26 cellular contexts compared by ENCODE assay signal in the genomic region with DNA sequence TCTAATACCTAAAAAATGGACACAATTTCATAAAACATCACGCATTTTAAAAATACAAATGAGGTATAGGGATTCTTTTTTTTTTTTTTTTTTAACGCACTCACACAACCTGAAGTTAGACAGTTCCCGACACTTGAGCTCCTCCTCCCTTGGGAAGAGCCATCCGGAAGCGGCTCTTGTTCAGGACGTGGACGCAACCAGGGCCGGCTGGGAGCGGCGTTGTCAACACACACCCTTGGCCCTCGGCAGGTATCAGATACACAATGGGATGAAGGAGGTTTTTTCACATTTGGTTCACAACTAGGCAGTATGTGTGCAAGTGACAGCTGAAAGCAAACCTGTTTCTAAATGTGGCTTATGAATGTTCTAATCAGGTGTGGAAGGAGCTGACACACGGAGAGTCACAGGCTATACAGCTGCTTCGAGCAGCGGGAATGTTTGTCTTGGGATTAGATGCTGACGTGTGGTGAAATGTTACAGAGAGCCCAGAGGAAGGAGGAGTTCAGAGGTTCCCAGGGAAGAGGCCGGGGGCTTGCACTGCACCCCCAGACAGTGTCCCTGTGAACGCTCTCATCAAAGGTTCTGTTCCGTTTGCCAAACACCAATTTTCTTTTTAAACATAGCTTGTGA.
DNase-seq lines count a peak whose midpoint lies in the region; ATAC-seq and TF ChIP-seq lines count a peak whose summit lies in the region.
"Had no signal": no experiment of that assay in that cellular context is flagged by ENCODE, and none has a peak within 500 bp of the region (broad histone marks: within the 10 kb centered on the region; RNA-seq: fewer than 3 reads in every experiment).

No MANE protein-coding gene starts in this region.

- H3K4me3 Mint-ChIP-seq in endothelial cell (ENCODE audit: unreplicated experiment) (peak overlapping the region; percentile 77), nephron (peak overlapping the region in 1 of 3 experiments; percentile 10)
- no peak overlapping the region for H3K4me3 Mint-ChIP-seq in activated T-cell treated with anti-CD3 and anti-CD28 coated beads, Interleukin-2, amount 50 U/mL, for 72 hours
- H3K4me3 Mint-ChIP-seq: activated CD4-positive, alpha-beta memory T cell treated with anti-CD3 and anti-CD28 coated beads for 36 hours; activated naive CD4-positive, alpha-beta T cell treated with anti-CD3 and anti-CD28 coated beads, Interleukin-2, amount 50 U/mL, for 24 hours; GM23338; neural crest cell had no signal

- H3K4me1 ChIP-seq in Panc1 (ENCODE audit: control insufficient read depth, insufficient read depth, low read length): peaks cover 53% of the 10 kb centered on the region
- H3K4me1 ChIP-seq: uterus had no signal

- no peak overlapping the region for H3K4me3 ChIP-seq in Panc1 (ENCODE audit: low read depth in 2 of 2, low read length in 2 of 2)
- H3K4me3 ChIP-seq: BLaER1 treated with 17β-estradiol and CSF1 and Interleukin-3, amounts not matched to agents 10 nM and 100 nM; GM23338; lower lobe of right lung; thoracic aorta; uterus had no signal

- POLR2A ChIA-PET in Panc1 (lab: Charles Lee): interaction anchor here (0.5 kb wide), 1 partner anchor 56 kb away, joined by 5 read pairs; no protein-coding TSS in a partner anchor

- H3K27me3 Mint-ChIP-seq in endothelial cell (ENCODE audit: unreplicated experiment) (peaks cover 8% of the 10 kb centered on the region), nephron (ENCODE audit: low read depth) (no peaks in the 10 kb centered on the region)
- peaks cover 5% of the 10 kb centered on the region for H3K27me3 Mint-ChIP-seq in activated T-cell treated with anti-CD3 and anti-CD28 coated beads, Interleukin-2, amount 50 U/mL, for 72 hours (ENCODE audit: low read depth)

- H3K27ac ChIP-seq in Panc1 (ENCODE audit: low read length): peak overlapping the region; percentile 99
- H3K27ac ChIP-seq: BLaER1 treated with 17β-estradiol and CSF1 and Interleukin-3, amounts not matched to agents 10 nM and 100 nM; lower lobe of right lung; thoracic aorta had no signal

- peaks cover 3% of the 10 kb centered on the region for H3K4me1 Mint-ChIP-seq in endothelial cell (ENCODE audit: unreplicated experiment)
- H3K4me1 Mint-ChIP-seq in nephron: peaks cover 23% of the 10 kb centered on the region
- no peaks in the 10 kb centered on the region for H3K4me1 Mint-ChIP-seq in activated T-cell treated with anti-CD3 and anti-CD28 coated beads, Interleukin-2, amount 50 U/mL, for 72 hours (ENCODE audit: low read depth)
- H3K4me1 Mint-ChIP-seq: activated naive CD4-positive, alpha-beta T cell treated with anti-CD3 and anti-CD28 coated beads, Interleukin-2, amount 50 U/mL, for 24 hours had no signal

- H3K27ac Mint-ChIP-seq in endothelial cell (ENCODE audit: unreplicated experiment) (peak overlapping the region; percentile 31), nephron (peak overlapping the region in 2 of 3 experiments; percentile 3 to 86)
- H3K27ac Mint-ChIP-seq in activated T-cell treated with anti-CD3 and anti-CD28 coated beads, Interleukin-2, amount 50 U/mL, for 72 hours: no peak overlapping the region
- H3K27ac Mint-ChIP-seq: activated CD4-positive, alpha-beta memory T cell treated with anti-CD3 and anti-CD28 coated beads for 36 hours; activated naive CD4-positive, alpha-beta T cell treated with anti-CD3 and anti-CD28 coated beads, Interleukin-2, amount 50 U/mL, for 24 hours; activated T-helper 2 cell treated with anti-CD3 and anti-CD28 coated beads, Interferon-gamma antibody, Interleukin-2, Interleukin-4, amounts not matched to agents 10 μg/mL and 5 μg/mL and 100 μg/mL, durations not matched to agents 14 hours and 24 hours and 36 hours; GM23338 had no signal

- intact Hi-C loops in Panc1 (cut with micrococcal nuclease; ENCODE audit: unreplicated experiment): loop anchor here (10.0 kb wide), 1 partner anchor 132 kb away; no protein-coding TSS in a partner anchor

- DNase-seq in HT-29 (ENCODE audit: low spot score) (peak; percentile 75), Panc1 (ENCODE audit: low read depth, low spot score) (no peak), endothelial cell (ENCODE audit: low spot score) (no peak), AG08396 (ENCODE audit: low spot score) (no peak), amniotic stem cell (lab: John Stamatoyannopoulos, UW) (no peak)
- DNase-seq in activated T-cell treated with anti-CD3 and anti-CD28 coated beads, Interleukin-2, amount 50 U/mL, for 72 hours: no peak
- DNase-seq: activated CD4-positive, alpha-beta memory T cell treated with anti-CD3 and anti-CD28 coated beads for 36 hours; activated CD4-positive, CD25-positive, alpha-beta regulatory T cell treated with anti-CD3 and anti-CD28 coated beads, Interleukin-2, amount 50 U/mL, for 72 hours; activated CD8-positive, alpha-beta memory T cell treated with anti-CD3 and anti-CD28 coated beads, Interleukin-2, amount 50 U/mL, for 48 hours; dermis blood vessel endothelial cell; kidney; lower lobe of right lung; NCI-H1048; NCI-H187 treated with DMSO at 0.1 percent for 48 hours; NCI-H526 treated with DMSO at 0.1 percent for 48 hours; stimulated activated naive CD4-positive, alpha-beta T cell treated with Interleukin-2 at 50 U/mL for 16 hours; T-helper 1 cell; uterus had no signal

- no TSS peak for BruUV-seq in Panc1 (replicated peaks; lab: Mats Ljungman, UMichigan)

- ATAC-seq in Panc1: no peak
- ATAC-seq in HG03196 (IDR thresholded peaks at IDR 0.05; ENCODE audit: unreplicated experiment): no peak
- no peak for ATAC-seq in activated T-cell treated with anti-CD3 and anti-CD28 coated beads, Interleukin-2, amount 50 U/mL, for 72 hours (replicated peaks in 1 of 2)
- ATAC-seq: GM23338, lower lobe of right lung had no signal

- H3K27me3 ChIP-seq in Panc1 (ENCODE audit: control insufficient read depth, insufficient read depth, low read length): no peaks in the 10 kb centered on the region
- H3K27me3 ChIP-seq: uterus had no signal

- CTCF ChIA-PET in Panc1 (lab: Charles Lee): interaction anchor here (0.6 kb wide), 1 partner anchor 25 kb away, joined by 3 read pairs; no protein-coding TSS in a partner anchor

- no peak for TF ChIP-seq CTCF in Panc1 (IDR thresholded peaks at IDR 0.05)
- TF ChIP-seq CTCF in endothelial cell (IDR thresholded peaks at IDR 0.05; ENCODE audit: unreplicated experiment): no peak
- TF ChIP-seq CTCF in nephron (IDR thresholded peaks at IDR 0.05; ENCODE audit: unreplicated experiment in 3 of 3): no peak

- H3K9me3 ChIP-seq in Panc1 (ENCODE audit: control insufficient read depth, insufficient read depth, low read depth, low read length): peaks cover 13% of the 10 kb centered on the region; the same call in 1 of the 2 replicates
- H3K9me3 ChIP-seq: lower lobe of right lung, thoracic aorta, uterus had no signal

- peaks cover 60% of the 10 kb centered on the region for H3K36me3 Mint-ChIP-seq in endothelial cell (ENCODE audit: low read depth, unreplicated experiment)
- peaks cover 74% of the 10 kb centered on the region for H3K36me3 Mint-ChIP-seq in nephron (ENCODE audit: low read depth)
- no peaks in the 10 kb centered on the region for H3K36me3 Mint-ChIP-seq in activated T-cell treated with anti-CD3 and anti-CD28 coated beads, Interleukin-2, amount 50 U/mL, for 72 hours (ENCODE audit: insufficient read depth in 2 of 2)
- H3K36me3 Mint-ChIP-seq: activated CD4-positive, alpha-beta memory T cell treated with anti-CD3 and anti-CD28 coated beads for 36 hours; activated naive CD4-positive, alpha-beta T cell treated with anti-CD3 and anti-CD28 coated beads, Interleukin-2, amount 50 U/mL, for 24 hours had no signal

- H3K36me3 ChIP-seq in Panc1 (ENCODE audit: control insufficient read depth, insufficient read depth, low read length): no peaks in the 10 kb centered on the region
- H3K36me3 ChIP-seq: uterus had no signal

- H3K9me3 Mint-ChIP-seq in endothelial cell (ENCODE audit: unreplicated experiment) (no peaks in the 10 kb centered on the region), nephron (peaks cover 10% of the 10 kb centered on the region)
- no peaks in the 10 kb centered on the region for H3K9me3 Mint-ChIP-seq in activated T-cell treated with anti-CD3 and anti-CD28 coated beads, Interleukin-2, amount 50 U/mL, for 72 hours
- H3K9me3 Mint-ChIP-seq: activated CD4-positive, alpha-beta memory T cell treated with anti-CD3 and anti-CD28 coated beads for 36 hours; activated naive CD4-positive, alpha-beta T cell treated with anti-CD3 and anti-CD28 coated beads, Interleukin-2, amount 50 U/mL, for 24 hours; activated T-helper 2 cell treated with anti-CD3 and anti-CD28 coated beads, Interferon-gamma antibody, Interleukin-2, Interleukin-4, amounts not matched to agents 10 μg/mL and 5 μg/mL and 100 μg/mL, durations not matched to agents 14 hours and 24 hours and 36 hours; neural crest cell had no signal

- in situ Hi-C loops in Panc1 (cut with HindIII; ENCODE audit: low pct_unique_long_range_greater_than_20kb, low sequenced_read_pairs): no loop called here
